In genomic region chr9:113525831-113526230, GRCh38 we compare ENCODE assay signal across 19 cellular contexts.
DNase-seq lines count a peak whose midpoint lies in the region; ATAC-seq, FAIRE-seq and TF ChIP-seq lines count a peak whose summit lies in the region.
"Had no signal": no experiment of that assay in that cellular context is flagged by ENCODE, and none has a peak within 500 bp of the region (broad histone marks: within the 10 kb centered on the region; RNA-seq: fewer than 3 reads in every experiment).

No MANE protein-coding gene starts in this region.

- no peak for FAIRE-seq in HTR-8/SVneo (lab: Jason Lieb, UNC)
- FAIRE-seq: bronchial epithelial cell, GM18507 had no signal

- no peak for TF ChIP-seq POLR2A in thyroid gland (IDR thresholded peaks at IDR 0.05)

- H3K4me3 ChIP-seq in thyroid gland (replicated peaks in 1 of 3), result no peak overlapping the region
- H3K4me3 ChIP-seq: right lobe of liver had no signal

- no peaks in the 10 kb centered on the region for H3K36me3 ChIP-seq in thyroid gland

- DNase-seq in activated naive CD4-positive, alpha-beta T cell treated with anti-CD3 and anti-CD28 coated beads, Interleukin-2, amount 50 U/mL, for 16 hours, result no peak
- no peak for DNase-seq in natural killer cell
- DNase-seq in thyroid gland, result peak; percentile 39 to 47
- DNase-seq in SIG-M5 treated with dmso at 0.1 percent for 504 hours (lab: John Stamatoyannopoulos, UW; ENCODE audit: unreplicated experiment), result no peak
- DNase-seq in HTR-8/SVneo (ENCODE audit: insufficient read length, low spot score), result no peak
- DNase-seq: 8988T; activated CD4-positive, alpha-beta T cell treated with anti-CD3 and anti-CD28 coated beads for 1 hour; HCEC 1CT; mammary epithelial cell; NCI-H446; right lobe of liver; stimulated activated CD4-positive, alpha-beta T cell treated with anti-CD3 and anti-CD28 coated beads, Interleukin-4, amount 100 ng/mL, for 1 hour had no signal

- peak overlapping the region; percentile 61 for H3K4me3 Mint-ChIP-seq in activated naive CD4-positive, alpha-beta T cell treated with anti-CD3 and anti-CD28 coated beads, Interleukin-2, amount 50 U/mL, for 24 hours
- H3K4me3 Mint-ChIP-seq in natural killer cell, result peak overlapping the region; percentile 91

- peaks cover 6% of the 10 kb centered on the region for H3K36me3 Mint-ChIP-seq in activated naive CD4-positive, alpha-beta T cell treated with anti-CD3 and anti-CD28 coated beads, Interleukin-2, amount 50 U/mL, for 24 hours
- H3K36me3 Mint-ChIP-seq in natural killer cell, result peaks cover 2% of the 10 kb centered on the region

- H3K9me3 Mint-ChIP-seq in activated naive CD4-positive, alpha-beta T cell treated with anti-CD3 and anti-CD28 coated beads, Interleukin-2, amount 50 U/mL, for 24 hours, result no peaks in the 10 kb centered on the region
- H3K9me3 Mint-ChIP-seq in natural killer cell, result no peaks in the 10 kb centered on the region
- H3K9me3 Mint-ChIP-seq: activated naive CD4-positive, alpha-beta T cell treated with anti-CD3 and anti-CD28 coated beads, Interleukin-2, amount 50 U/mL, for 72 hours had no signal

- intact Hi-C loops in natural killer cell (cut with micrococcal nuclease), result loop anchor here (2.0 kb wide), 1 partner anchor 13 kb away; no protein-coding TSS in a partner anchor
- intact Hi-C loops in thyroid gland (cut with DNase I), result no loop called here

- H3K9me3 ChIP-seq in thyroid gland, result no peaks in the 10 kb centered on the region
- H3K9me3 ChIP-seq: right lobe of liver had no signal

- H3K27ac Mint-ChIP-seq in activated naive CD4-positive, alpha-beta T cell treated with anti-CD3 and anti-CD28 coated beads, Interleukin-2, amount 50 U/mL, for 24 hours, result no peak overlapping the region
- H3K27ac Mint-ChIP-seq in natural killer cell, result peak overlapping the region; percentile 88 to 98

- ATAC-seq in natural killer cell (peak in 2 of 3 donors; percentile 1 to 3), HG03039 (IDR thresholded peaks at IDR 0.05; ENCODE audit: unreplicated experiment) (no peak)
- ATAC-seq: activated naive CD4-positive, alpha-beta T cell treated with anti-CD3 and anti-CD28 coated beads, Interleukin-2, amount 50 U/mL, for 72 hours; right lobe of liver had no signal

- H3K27me3 Mint-ChIP-seq in activated naive CD4-positive, alpha-beta T cell treated with anti-CD3 and anti-CD28 coated beads, Interleukin-2, amount 50 U/mL, for 24 hours, result no peaks in the 10 kb centered on the region
- no peaks in the 10 kb centered on the region for H3K27me3 Mint-ChIP-seq in natural killer cell (ENCODE audit: low read depth in 2 of 2)

- H3K4me1 Mint-ChIP-seq in activated naive CD4-positive, alpha-beta T cell treated with anti-CD3 and anti-CD28 coated beads, Interleukin-2, amount 50 U/mL, for 24 hours, result peaks cover 61% of the 10 kb centered on the region
- H3K4me1 Mint-ChIP-seq in natural killer cell, result peaks cover 92 to 96% of the 10 kb centered on the region in 2 donors

- peaks cover 70 to 92% of the 10 kb centered on the region in 2 donors for H3K4me1 ChIP-seq in thyroid gland

- WGBS in thyroid gland, 2 donors, result 75 to 82% methylated on average over 8 of the region's 8 CpGs

- no peaks in the 10 kb centered on the region for H3K27me3 ChIP-seq in thyroid gland
- H3K27me3 ChIP-seq: right lobe of liver had no signal

- no peak for TF ChIP-seq CTCF in natural killer cell (IDR thresholded peaks at IDR 0.05)
- no peak for TF ChIP-seq CTCF in thyroid gland (IDR thresholded peaks at IDR 0.05)

- peak overlapping the region; percentile 84 for H3K27ac ChIP-seq in cingulate gyrus (ENCODE audit: low read depth, low read length)
- H3K27ac ChIP-seq in thyroid gland, result peak overlapping the region; percentile 76 to 96 (median 92)
- H3K27ac ChIP-seq: C4-2B, right lobe of liver had no signal

Comparison
In these comparisons a context has a peak if more than half of its experiments do, and no peak if none do; other contexts are left out.
1. DNase-seq: peak in thyroid gland (2 of 2); none in activated naive CD4-positive, alpha-beta T cell treated with anti-CD3 and anti-CD28 coated beads, Interleukin-2, amount 50 U/mL, for 16 hours (single experiment), natural killer cell (single experiment), SIG-M5 treated with dmso at 0.1 percent for 504 hours (single experiment) and HTR-8/SVneo (single experiment).